10 cellular contexts compared by ENCODE assay signal in the genomic region with DNA sequence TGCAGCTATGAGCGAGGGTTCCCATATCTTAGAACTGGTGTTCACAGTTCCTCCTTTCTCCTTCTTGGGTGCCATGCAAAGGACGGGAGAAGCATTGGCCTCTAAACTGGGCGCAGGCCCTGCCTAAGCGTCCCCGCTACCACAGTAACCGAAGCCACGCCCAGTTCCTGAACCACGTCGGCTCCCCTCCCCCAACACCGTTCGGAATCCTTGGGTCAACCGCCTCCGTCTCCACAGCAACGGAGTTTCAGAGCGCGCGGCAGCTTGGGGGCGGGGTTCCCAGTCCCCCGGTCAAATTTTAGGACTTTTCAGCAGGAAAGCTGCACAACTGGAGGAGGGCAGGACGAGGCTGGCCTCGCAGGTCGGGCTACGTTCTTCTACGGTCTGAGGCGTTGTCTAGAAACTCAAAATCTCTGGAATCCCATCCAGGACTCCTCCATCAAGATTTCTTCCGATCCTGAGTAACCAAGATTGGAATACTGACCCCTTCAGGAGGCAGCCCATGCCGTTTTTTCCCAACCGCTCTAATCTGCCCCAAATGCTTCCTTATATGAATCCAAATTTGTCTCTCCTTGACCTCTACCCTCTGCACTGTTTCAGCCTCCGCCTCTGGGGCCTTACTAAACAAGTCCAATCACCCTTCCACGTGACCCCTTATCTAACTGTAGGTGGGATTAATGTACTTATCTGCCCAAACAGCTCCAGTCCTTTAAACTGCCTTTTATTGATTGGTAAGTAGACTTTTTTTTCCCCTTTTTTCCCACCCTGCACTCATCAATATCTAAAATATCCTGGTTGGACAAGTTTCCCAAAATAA. TPM values are rescaled to one million over a fixed set of nuclear protein-coding genes. Genes with fewer than 3 reads are reported as not detected.
DNase-seq lines count a peak whose midpoint lies in the region; ATAC-seq and TF ChIP-seq lines count a peak whose summit lies in the region.
"Had no signal": no experiment of that assay in that cellular context is flagged by ENCODE, and none has a peak within 500 bp of the region (broad histone marks: within the 10 kb centered on the region; RNA-seq: fewer than 3 reads in every experiment).

A gene (minus strand): TSS at position 146 of the 817 bp plus-strand sequence. CDS start 71 bp downstream, at position 75.

- no peaks in the 10 kb centered on the region for H3K9me3 Mint-ChIP-seq in activated T-cell treated with anti-CD3 and anti-CD28 coated beads, Interleukin-2, amount 50 U/mL, for 72 hours
- H3K9me3 Mint-ChIP-seq in activated T-cell treated with anti-CD3 and anti-CD28 coated beads, Interleukin-2, amount 50 U/mL, for 4 hours, result peaks cover 6% of the 10 kb centered on the region
- peaks cover 2 to 22% (median 9%) of the 10 kb centered on the region in 11 donors for H3K9me3 Mint-ChIP-seq in naive thymus-derived CD4-positive, alpha-beta T cell

- TF ChIP-seq CTCF in Peyer's patch (IDR thresholded peaks at IDR 0.05), result no peak
- TF ChIP-seq CTCF in fibroblast of mammary gland (conservative IDR thresholded peaks at IDR 0.05; ENCODE audit: control insufficient read depth, insufficient read depth, low read depth, low read length), result peak; percentile 12

- POLR2A ChIA-PET in naive thymus-derived CD4-positive, alpha-beta T cell (lab: Charles Lee), result no interaction called here

- H3K36me3 ChIP-seq in Peyer's patch, result no peaks in the 10 kb centered on the region
- no peaks in the 10 kb centered on the region for H3K36me3 ChIP-seq in naive thymus-derived CD4-positive, alpha-beta T cell (ENCODE audit: control insufficient read depth in 2 of 3, insufficient read depth in 3 of 3, low read length in 3 of 3)

- no peak within 1 kb of the TSS for H3K27ac ChIP-seq in Peyer's patch
- H3K27ac ChIP-seq in naive thymus-derived CD4-positive, alpha-beta T cell (ENCODE audit: low read depth, low read length), result no peak within 1 kb of the TSS

- DNase-seq in activated T-cell treated with anti-CD3 and anti-CD28 coated beads, Interleukin-2, amount 50 U/mL, for 72 hours, result peak; percentile 2 to 6
- no peak for DNase-seq in activated T-cell treated with anti-CD3 and anti-CD28 coated beads, Interleukin-2, amount 50 U/mL, for 4 hours
- DNase-seq in Peyer's patch (peak in 2 of 3 donors; percentile 55 to 59), fibroblast of mammary gland (ENCODE audit: low read depth) (peak; percentile 15), NCI-H2081 (lab: John Stamatoyannopoulos, UW) (no peak)
- DNase-seq in naive thymus-derived CD4-positive, alpha-beta T cell, result no peak
- DNase-seq in effector CD4-positive, alpha-beta T cell, result no peak
- DNase-seq: stimulated activated naive B cell treated with anti-CD40 and anti-IgM and Interleukin-4, amounts not matched to agents 10 μg/mL and 1 μg/mL and 100 μg/mL, for 72 hours had no signal

- H3K36me3 Mint-ChIP-seq in activated T-cell treated with anti-CD3 and anti-CD28 coated beads, Interleukin-2, amount 50 U/mL, for 72 hours (ENCODE audit: insufficient read depth in 2 of 2), result no peaks in the 10 kb centered on the region
- no peaks in the 10 kb centered on the region for H3K36me3 Mint-ChIP-seq in activated T-cell treated with anti-CD3 and anti-CD28 coated beads, Interleukin-2, amount 50 U/mL, for 4 hours (ENCODE audit: insufficient read depth)
- H3K36me3 Mint-ChIP-seq in naive thymus-derived CD4-positive, alpha-beta T cell, result peaks cover 0 to 12% (median 0%) of the 10 kb centered on the region in 5 donors

- H3K4me1 ChIP-seq in Peyer's patch, result no peaks in the 10 kb centered on the region
- H3K4me1 ChIP-seq in naive thymus-derived CD4-positive, alpha-beta T cell (ENCODE audit: control insufficient read depth in 2 of 2, insufficient read depth in 2 of 2, low read length in 2 of 2), result no peaks in the 10 kb centered on the region

- peak within 1 kb of the TSS; percentile 33 to 46 for H3K4me3 Mint-ChIP-seq in activated T-cell treated with anti-CD3 and anti-CD28 coated beads, Interleukin-2, amount 50 U/mL, for 72 hours
- no peak within 1 kb of the TSS for H3K4me3 Mint-ChIP-seq in activated T-cell treated with anti-CD3 and anti-CD28 coated beads, Interleukin-2, amount 50 U/mL, for 4 hours
- H3K4me3 Mint-ChIP-seq in naive thymus-derived CD4-positive, alpha-beta T cell, result peak within 1 kb of the TSS in 4 of 10 donors; percentile 14 to 27 (median 16)

- peak within 1 kb of the TSS in 2 of 4 donors; percentile 30 to 35 for H3K4me3 ChIP-seq in Peyer's patch
- no peak within 1 kb of the TSS for H3K4me3 ChIP-seq in fibroblast of mammary gland (ENCODE audit: control insufficient read depth, low read depth, low read length)
- no peak within 1 kb of the TSS for H3K4me3 ChIP-seq in naive thymus-derived CD4-positive, alpha-beta T cell (ENCODE audit: low read length)

- ATAC-seq in activated T-cell treated with anti-CD3 and anti-CD28 coated beads, Interleukin-2, amount 50 U/mL, for 72 hours (replicated peaks in 1 of 2), result peak in 1 of 2 donors; percentile 25
- ATAC-seq in activated T-cell treated with anti-CD3 and anti-CD28 coated beads, Interleukin-2, amount 50 U/mL, for 4 hours, result no peak
- peak; percentile 27 for ATAC-seq in naive thymus-derived CD4-positive, alpha-beta T cell
- ATAC-seq in HG02970 (IDR thresholded peaks at IDR 0.05; ENCODE audit: low FRiP score, unreplicated experiment), result no peak

- CTCF ChIA-PET in naive thymus-derived CD4-positive, alpha-beta T cell (lab: Charles Lee), result no interaction called here

- H3K9me3 ChIP-seq in Peyer's patch, result peaks cover 0 to 3% (median 0%) of the 10 kb centered on the region in 4 donors
- no peaks in the 10 kb centered on the region for H3K9me3 ChIP-seq in naive thymus-derived CD4-positive, alpha-beta T cell (ENCODE audit: control insufficient read depth in 2 of 3, low read length in 3 of 3)

- no peak within 1 kb of the TSS for H3K27ac Mint-ChIP-seq in activated T-cell treated with anti-CD3 and anti-CD28 coated beads, Interleukin-2, amount 50 U/mL, for 72 hours
- H3K27ac Mint-ChIP-seq in naive thymus-derived CD4-positive, alpha-beta T cell, result no peak within 1 kb of the TSS
- H3K27ac Mint-ChIP-seq: stimulated activated naive B cell treated with anti-CD40 and anti-IgM and Interleukin-4, amounts not matched to agents 10 μg/mL and 1 μg/mL and 100 μg/mL, for 72 hours had no signal

- peaks cover 9% of the 10 kb centered on the region for H3K4me1 Mint-ChIP-seq in activated T-cell treated with anti-CD3 and anti-CD28 coated beads, Interleukin-2, amount 50 U/mL, for 72 hours (ENCODE audit: low read depth)
- H3K4me1 Mint-ChIP-seq in activated T-cell treated with anti-CD3 and anti-CD28 coated beads, Interleukin-2, amount 50 U/mL, for 4 hours (ENCODE audit: low read depth), result peaks cover 4% of the 10 kb centered on the region
- H3K4me1 Mint-ChIP-seq in naive thymus-derived CD4-positive, alpha-beta T cell, result peaks cover 4 to 10% (median 7%) of the 10 kb centered on the region in 7 donors

- no peak for TF ChIP-seq POLR2A in Peyer's patch (IDR thresholded peaks at IDR 0.05)

- peaks cover 4% of the 10 kb centered on the region for H3K27me3 Mint-ChIP-seq in activated T-cell treated with anti-CD3 and anti-CD28 coated beads, Interleukin-2, amount 50 U/mL, for 72 hours (ENCODE audit: low read depth)
- peaks cover 3% of the 10 kb centered on the region for H3K27me3 Mint-ChIP-seq in activated T-cell treated with anti-CD3 and anti-CD28 coated beads, Interleukin-2, amount 50 U/mL, for 4 hours (ENCODE audit: low read depth)
- H3K27me3 Mint-ChIP-seq in naive thymus-derived CD4-positive, alpha-beta T cell, result peaks cover 2 to 25% (median 16%) of the 10 kb centered on the region in 5 donors

- H3K27me3 ChIP-seq in Peyer's patch, result no peaks in the 10 kb centered on the region
- H3K27me3 ChIP-seq in naive thymus-derived CD4-positive, alpha-beta T cell (ENCODE audit: control insufficient read depth in 2 of 2, insufficient read depth in 2 of 2, low read length in 2 of 2), result no peaks in the 10 kb centered on the region

- intact Hi-C loops in naive thymus-derived CD4-positive, alpha-beta T cell (cut with micrococcal nuclease), result no loop called here

RNA-seq across cellular contexts. Expression of the gene that starts here (rescaled TPM):
- total RNA-seq in activated T-cell treated with anti-CD3 and anti-CD28 coated beads, Interleukin-2, amount 50 U/mL, for 72 hours, result not detected
- not detected for total RNA-seq in activated T-cell treated with anti-CD3 and anti-CD28 coated beads, Interleukin-2, amount 50 U/mL, for 4 hours
- not detected for total RNA-seq in Peyer's patch
- not detected for total RNA-seq in naive thymus-derived CD4-positive, alpha-beta T cell
- not detected for polyA plus RNA-seq in naive thymus-derived CD4-positive, alpha-beta T cell
- total RNA-seq: activated CD8-positive, alpha-beta memory T cell treated with anti-CD3 and anti-CD28 coated beads for 36 hours had no signal

Comparison
In these comparisons a context has a peak if more than half of its experiments do, and no peak if none do; other contexts are left out.
1. Peak in DNase-seq in activated T-cell treated with anti-CD3 and anti-CD28 coated beads, Interleukin-2, amount 50 U/mL, for 72 hours; RNA of the gene not detected or under 1 TPM.
2. Peak in DNase-seq in Peyer's patch; RNA of the gene not detected or under 1 TPM.
3. Peak in ATAC-seq in naive thymus-derived CD4-positive, alpha-beta T cell; RNA of the gene not detected or under 1 TPM.